In genomic region chr7:99773395-99773794, GRCh38 we compare ENCODE assay signal across 20 cellular contexts. TPM values are rescaled to one million over a fixed set of nuclear protein-coding genes. Genes with fewer than 3 reads are reported as not detected.
"Had no signal": no experiment of that assay in that cellular context is flagged by ENCODE, and none has a peak within 500 bp of the region (broad histone marks: within the 10 kb centered on the region; RNA-seq: fewer than 3 reads in every experiment).

No MANE protein-coding gene starts in this region.

RNA-seq across cellular contexts. Expression of gene CYP3A4, which starts 10.6 kb away (rescaled TPM):
- total RNA-seq: kidney epithelial cell; left lung; lower lobe of right lung; mammary epithelial cell; naive thymus-derived CD4-positive, alpha-beta T cell; natural killer cell treated with Interleukin-12 subunit alpha and Interleukin-12 subunit beta and Interleukin-15 and Interleukin-18, amount 100 ng/mL, for 72 hours; prostate gland; skeletal muscle tissue; smooth muscle cell; temporal lobe; urinary bladder; vagina had no signal
- polyA plus RNA-seq: mammary epithelial cell; naive thymus-derived CD4-positive, alpha-beta T cell; neural cell; smooth muscle cell had no signal

RNA-seq across cellular contexts. Expression of gene CYP3A7, which starts 38.4 kb away (rescaled TPM):
- total RNA-seq: heart left ventricle; kidney epithelial cell; left cardiac atrium; mammary epithelial cell; naive thymus-derived CD4-positive, alpha-beta T cell; natural killer cell treated with Interleukin-12 subunit alpha and Interleukin-12 subunit beta and Interleukin-15 and Interleukin-18, amount 100 ng/mL, for 72 hours; prostate gland; temporal lobe; vagina had no signal
- polyA plus RNA-seq: heart left ventricle, neural cell had no signal

RNA-seq across cellular contexts. Expression of gene CYP3A43, which starts 54.4 kb away (rescaled TPM):
- total RNA-seq: heart left ventricle; kidney epithelial cell; left lung; lower lobe of right lung; mammary epithelial cell; myocyte; natural killer cell treated with Interleukin-12 subunit alpha and Interleukin-12 subunit beta and Interleukin-15 and Interleukin-18, amount 100 ng/mL, for 72 hours; omental fat pad; skeletal muscle tissue; smooth muscle cell; temporal lobe; tibial nerve; upper lobe of left lung; urinary bladder; vagina had no signal
- polyA plus RNA-seq: heart left ventricle; mammary epithelial cell; naive thymus-derived CD4-positive, alpha-beta T cell; ovary; smooth muscle cell; urinary bladder had no signal
